ENCODE assay signal across 8 cellular contexts in genomic region chr9:121075251-121076036, GRCh38. TPM values are rescaled to one million over a fixed set of nuclear protein-coding genes. Genes with fewer than 3 reads are reported as not detected.
DNase-seq lines count a peak whose midpoint lies in the region; ATAC-seq and TF ChIP-seq lines count a peak whose summit lies in the region.

No MANE protein-coding gene starts in this region.

- peak overlapping the region; percentile 72 to 87 for H3K4me3 ChIP-seq in CD4-positive, alpha-beta memory T cell (ENCODE audit: low read length in 2 of 2)
- peak overlapping the region; percentile 79 to 92 (median 86) for H3K4me3 ChIP-seq in esophagus muscularis mucosa
- peak overlapping the region; percentile 81 for H3K4me3 ChIP-seq in parathyroid adenoma (ENCODE audit: low read depth, low read length)

- intact Hi-C loops in CD4-positive, alpha-beta memory T cell (cut with micrococcal nuclease) = loop anchor here (1.0 kb wide), 3 partner anchors 46 to 320 kb away; no protein-coding TSS in a partner anchor
- intact Hi-C loops in esophagus muscularis mucosa (cut with DNase I) = loop anchor here (5.0 kb wide), 1 partner anchor 47 kb away; no protein-coding TSS in a partner anchor

- peaks cover 0 to 21% of the 10 kb centered on the region in 2 donors for H3K36me3 Mint-ChIP-seq in CD4-positive, alpha-beta memory T cell
- H3K36me3 Mint-ChIP-seq in T-helper 17 cell (ENCODE audit: low read depth) = peaks cover 10% of the 10 kb centered on the region

- H3K4me3 Mint-ChIP-seq in CD4-positive, alpha-beta memory T cell = peak overlapping the region; percentile 82 to 100 (median 98)
- peak overlapping the region; percentile 100 for H3K4me3 Mint-ChIP-seq in T-helper 17 cell

- H3K9me3 ChIP-seq in CD4-positive, alpha-beta memory T cell (ENCODE audit: control insufficient read depth in 1 of 2, low read length in 2 of 2) = no peaks in the 10 kb centered on the region
- no peaks in the 10 kb centered on the region for H3K9me3 ChIP-seq in T-helper 17 cell (ENCODE audit: control insufficient read depth, low read length, poor library complexity, severe bottlenecking)
- H3K9me3 ChIP-seq in esophagus muscularis mucosa = no peaks in the 10 kb centered on the region
- H3K9me3 ChIP-seq in parathyroid adenoma (ENCODE audit: control insufficient read depth, low read length) = no peaks in the 10 kb centered on the region

- peak; percentile 18 for ATAC-seq in GM18909 (IDR thresholded peaks at IDR 0.05; ENCODE audit: poor library complexity, unreplicated experiment)
- peak; percentile 2 for ATAC-seq in HG03432 (IDR thresholded peaks at IDR 0.05; ENCODE audit: unreplicated experiment)
- peak; percentile 45 for ATAC-seq in T-helper 17 cell
- ATAC-seq in omental fat pad (ENCODE audit: low FRiP score) = no peak

- H2AFZ ChIP-seq in parathyroid adenoma = peak overlapping the region; percentile 95

- no peak for TF ChIP-seq EP300 in esophagus muscularis mucosa (IDR thresholded peaks at IDR 0.05)

- no peaks in the 10 kb centered on the region for H3K36me3 ChIP-seq in CD4-positive, alpha-beta memory T cell (ENCODE audit: insufficient read depth, low read length)
- H3K36me3 ChIP-seq in esophagus muscularis mucosa (peaks cover 0 to 7% (median 0%) of the 10 kb centered on the region in 4 donors), parathyroid adenoma (ENCODE audit: control insufficient read depth, insufficient read depth, low read length) (no peaks in the 10 kb centered on the region)

- H3K9ac ChIP-seq in parathyroid adenoma = peak overlapping the region; percentile 61

- no peaks in the 10 kb centered on the region for H3K79me2 ChIP-seq in parathyroid adenoma

- peaks cover 34 to 66% (median 53%) of the 10 kb centered on the region in 4 donors for H3K4me1 Mint-ChIP-seq in CD4-positive, alpha-beta memory T cell
- H3K4me1 Mint-ChIP-seq in T-helper 17 cell = peaks cover 41% of the 10 kb centered on the region

- peak in 3 of 5 donors; percentile 40 to 43 (median 41) for DNase-seq in CD4-positive, alpha-beta memory T cell
- peak in 1 of 3 donors; percentile 13 for DNase-seq in T-helper 17 cell
- DNase-seq in esophagus muscularis mucosa (ENCODE audit: extremely low spot score) = no peak
- DNase-seq in omental fat pad (ENCODE audit: low spot score) = no peak
- DNase-seq in cerebellum (ENCODE audit: low spot score) = no peak

- H3K27me3 ChIP-seq in CD4-positive, alpha-beta memory T cell (ENCODE audit: insufficient read depth, low read length) = no peaks in the 10 kb centered on the region
- H3K27me3 ChIP-seq in esophagus muscularis mucosa (no peaks in the 10 kb centered on the region), parathyroid adenoma (ENCODE audit: control insufficient read depth, insufficient read depth, low read length) (no peaks in the 10 kb centered on the region)

- CTCF ChIA-PET in CD4-positive, alpha-beta memory T cell (lab: Charles Lee; ENCODE audit: partially characterized antibody) = interaction anchor here (1.1 to 10.7 kb wide), 8 partner anchors 10 to 320 kb away, joined by 3 to 106 read pairs (median 6); no protein-coding TSS in a partner anchor

- POLR2A ChIA-PET in CD4-positive, alpha-beta memory T cell (lab: Charles Lee; ENCODE audit: partially characterized antibody) = interaction anchor here (0.7 to 2.8 kb wide), 9 partner anchors 15 to 361 kb away, joined by 3 to 14 read pairs (median 4); partner anchors contain the start of genes FBXW2, MEGF9 and RAB14

- 7% methylated on average over 19 of the region's 19 CpGs for WGBS in esophagus muscularis mucosa

- H3K4me1 ChIP-seq in CD4-positive, alpha-beta memory T cell (ENCODE audit: insufficient read depth, low read length) = peaks cover 37% of the 10 kb centered on the region
- H3K4me1 ChIP-seq in esophagus muscularis mucosa (peaks cover 14 to 33% (median 30%) of the 10 kb centered on the region in 4 donors), parathyroid adenoma (no peaks in the 10 kb centered on the region)

- peak overlapping the region; percentile 90 for H3K27ac ChIP-seq in CD4-positive, alpha-beta memory T cell (ENCODE audit: low read depth, low read length)
- H3K27ac ChIP-seq in esophagus muscularis mucosa (replicated peaks in 1 of 4) (peak overlapping the region; percentile 90 to 96 (median 92)), parathyroid adenoma (peak overlapping the region; percentile 90)

- TF ChIP-seq POLR2A in esophagus muscularis mucosa (IDR thresholded peaks at IDR 0.05; ENCODE audit: low read depth) = no peak

- TF ChIP-seq CTCF in esophagus muscularis mucosa (IDR thresholded peaks at IDR 0.05) (no peak), parathyroid adenoma (IDR thresholded peaks at IDR 0.05) (no peak), omental fat pad (IDR thresholded peaks at IDR 0.05) (no peak)

- no peaks in the 10 kb centered on the region for H3K27me3 Mint-ChIP-seq in CD4-positive, alpha-beta memory T cell
- no peaks in the 10 kb centered on the region for H3K27me3 Mint-ChIP-seq in T-helper 17 cell

- H3K27ac Mint-ChIP-seq in CD4-positive, alpha-beta memory T cell = peak overlapping the region; percentile 78 to 99 (median 98)
- peak overlapping the region; percentile 99 for H3K27ac Mint-ChIP-seq in T-helper 17 cell

- H3K4me2 ChIP-seq in parathyroid adenoma (ENCODE audit: low read length) = peak overlapping the region; percentile 73

- H3K9me3 Mint-ChIP-seq in CD4-positive, alpha-beta memory T cell = no peaks in the 10 kb centered on the region

RNA-seq across cellular contexts. Expression of gene CNTRL, which starts 0.7 kb away (rescaled TPM):
- 100 to 1,000 TPM; 119 to 122 TPM for total RNA-seq in CD4-positive, alpha-beta memory T cell
- 10 to 100 TPM in 1 of 2 donors, 1 to 10 TPM in 1; 1.5 to 38.0 TPM for polyA plus RNA-seq in CD4-positive, alpha-beta memory T cell
- 10 to 100 TPM; 69.5 to 81.1 TPM for total RNA-seq in T-helper 17 cell
- total RNA-seq in esophagus muscularis mucosa = 10 to 100 TPM in 2 of 4 donors, 1 to 10 TPM in 2; 7.8 to 14.1 (median 11.2) TPM
- total RNA-seq in omental fat pad = 10 to 100 TPM; 16.6 to 24.7 (median 17.8) TPM
- 25.0 TPM for total RNA-seq in cerebellum

RNA-seq across cellular contexts. Expression of gene C5, which starts 25.4 kb away (rescaled TPM):
- total RNA-seq in CD4-positive, alpha-beta memory T cell = 1 to 10 TPM; 1.9 to 3.2 TPM
- polyA plus RNA-seq in CD4-positive, alpha-beta memory T cell = under 1 TPM; 0.28 to 0.66 TPM
- 1 to 10 TPM; 1.3 to 1.9 TPM for total RNA-seq in T-helper 17 cell
- 1 to 10 TPM; 3.6 to 6.6 (median 4.6) TPM for total RNA-seq in esophagus muscularis mucosa
- total RNA-seq in omental fat pad = 1 to 10 TPM; 5.2 to 7.2 (median 6.2) TPM
- total RNA-seq in cerebellum = 10.9 TPM

Comparison
In these comparisons a context has a peak if more than half of its experiments do, and no peak if none do; other contexts are left out.
1. DNase-seq: peak in CD4-positive, alpha-beta memory T cell (3 of 5); none in esophagus muscularis mucosa (single experiment), omental fat pad (single experiment) and cerebellum (single experiment).
2. Peak in every context shown above with its lines, with median percentiles within 50 percentile points of each other: H3K27ac ChIP-seq and H3K4me3 ChIP-seq.